Comparison of ENCODE assay signal across 8 cellular contexts in genomic region chr6:154343473-154344308, GRCh38. TPM values are rescaled to one million over a fixed set of nuclear protein-coding genes. Genes with fewer than 3 reads are reported as not detected.
DNase-seq lines count a peak whose midpoint lies in the region; ATAC-seq, FAIRE-seq and TF ChIP-seq lines count a peak whose summit lies in the region.

No MANE protein-coding gene starts in this region.

- no peak overlapping the region for H4K8ac ChIP-seq in mesendoderm (ENCODE audit: low read depth, low read length)

- H3K4me2 ChIP-seq in mesendoderm (ENCODE audit: low read length), result no peak overlapping the region

- FAIRE-seq in colon (lab: Jason Lieb, UNC), result peak; percentile 57

- DNase-seq in DMS53 (lab: John Stamatoyannopoulos, UW) (peak; percentile 81), NCI-H2029 treated with DMSO at 0.1 percent for 48 hours (lab: John Stamatoyannopoulos, UW) (peak; percentile 91), mesendoderm (peak; percentile 89), T-helper 1 cell (no peak), D341Med (ENCODE audit: low spot score) (no peak), omental fat pad (ENCODE audit: low spot score) (no peak)

- H3K18ac ChIP-seq in mesendoderm (ENCODE audit: low read length), result no peak overlapping the region

- H3K4me1 ChIP-seq in mesendoderm (ENCODE audit: control insufficient read depth, low read depth, low read length), result peaks cover 2% of the 10 kb centered on the region

- WGBS in mesendoderm (ENCODE audit: extremely low coverage, insufficient coverage, low lambda C conversion rate), result no CpG with 5 or more reads among the region's 16 CpGs

- no peak overlapping the region for H2AK5ac ChIP-seq in mesendoderm (ENCODE audit: low read length)

- no peak overlapping the region for H3K23ac ChIP-seq in mesendoderm (ENCODE audit: low read length)

- H2BK15ac ChIP-seq in mesendoderm (replicated peaks; ENCODE audit: low read depth), result no peak overlapping the region

- no peaks in the 10 kb centered on the region for H3K36me3 ChIP-seq in mesendoderm (ENCODE audit: control insufficient read depth, insufficient read depth, low read length)

- H3K79me2 ChIP-seq in mesendoderm (ENCODE audit: control insufficient read depth, insufficient read depth, low read length), result no peaks in the 10 kb centered on the region

- no peak for ATAC-seq in HG03039 (IDR thresholded peaks at IDR 0.05; ENCODE audit: unreplicated experiment)
- no peak for ATAC-seq in omental fat pad (ENCODE audit: low FRiP score)

- H3K9ac ChIP-seq in mesendoderm (ENCODE audit: low read length), result no peak overlapping the region

- H4K5ac ChIP-seq in mesendoderm (ENCODE audit: low read length), result no peak overlapping the region

- H3K56ac ChIP-seq in mesendoderm (ENCODE audit: low read length), result peak overlapping the region; percentile 6

- no peaks in the 10 kb centered on the region for H3K79me1 ChIP-seq in mesendoderm (ENCODE audit: low read length)

- H2BK5ac ChIP-seq in mesendoderm (ENCODE audit: low read length), result no peak overlapping the region

- TF ChIP-seq CTCF in omental fat pad (IDR thresholded peaks at IDR 0.05), result no peak

- H3K4ac ChIP-seq in mesendoderm (ENCODE audit: low read depth, low read length), result no peak overlapping the region

- H3K27ac ChIP-seq in mesendoderm (ENCODE audit: low read depth, low read length), result no peak overlapping the region

- H3K27me3 ChIP-seq in mesendoderm (ENCODE audit: insufficient read depth, low read length, poor library complexity), result no peaks in the 10 kb centered on the region

- H3K4me3 ChIP-seq in mesendoderm (ENCODE audit: low read length), result no peak overlapping the region

- H2BK120ac ChIP-seq in mesendoderm (ENCODE audit: low read depth, low read length), result no peak overlapping the region

RNA-seq across cellular contexts. Expression of gene IPCEF1, which starts 12.9 kb away (rescaled TPM):
- 3.1 TPM for polyA plus RNA-seq in mesendoderm (2013, experiment 1 of 2)
- polyA plus RNA-seq in mesendoderm (2013, experiment 2 of 2), result 2.1 TPM
- 1 to 10 TPM in 3 of 4 donors, under 1 TPM in 1; 0.84 to 9.2 (median 2.7) TPM for total RNA-seq in omental fat pad

Comparison
In these comparisons a context has a peak if more than half of its experiments do, and no peak if none do; other contexts are left out.
1. DNase-seq: peak in DMS53 (single experiment), NCI-H2029 treated with DMSO at 0.1 percent for 48 hours (single experiment) and mesendoderm (single experiment); none in T-helper 1 cell (0 of 5), D341Med (single experiment) and omental fat pad (single experiment).